Comparison of ENCODE assay signal across 8 cellular contexts in the genomic region with DNA sequence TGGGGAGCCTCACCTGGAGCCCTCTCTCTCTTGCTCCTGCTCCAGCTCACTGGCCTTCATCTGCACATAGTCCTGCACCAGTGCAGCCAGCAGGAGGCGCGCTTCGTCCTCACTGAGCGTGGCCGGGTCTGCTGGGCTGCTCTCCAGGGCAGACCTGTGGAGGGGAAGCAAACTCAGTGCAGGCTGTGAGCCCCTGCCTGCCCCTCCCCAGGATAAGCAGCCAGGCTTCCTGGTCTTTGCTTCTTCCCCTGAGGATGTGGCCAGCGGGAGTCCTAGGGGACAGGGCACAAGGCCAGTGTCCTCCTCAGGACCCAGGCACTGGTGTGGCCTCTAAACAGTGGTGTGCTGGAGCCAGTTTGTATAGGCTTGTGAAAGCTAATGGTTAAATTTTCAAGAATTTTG. TPM values are rescaled to one million over a fixed set of nuclear protein-coding genes. Genes with fewer than 3 reads are reported as not detected.
DNase-seq lines count a peak whose midpoint lies in the region; ATAC-seq and TF ChIP-seq lines count a peak whose summit lies in the region.

No MANE protein-coding gene starts in this region.

- TF ChIP-seq CTCF in AG09319 (IDR thresholded peaks at IDR 0.05; ENCODE audit: low read depth, low read length) (peak; percentile 42), endothelial cell (IDR thresholded peaks at IDR 0.05; ENCODE audit: unreplicated experiment) (peak; percentile 61), spleen (IDR thresholded peaks at IDR 0.05 in 8 of 11, conservative IDR thresholded peaks at IDR 0.05 in 3 of 11) (peak in 5 of 11 experiments; percentile 30 to 54 (median 41))

- no peak overlapping the region for H3K27ac Mint-ChIP-seq in endothelial cell (ENCODE audit: unreplicated experiment)

- no peak for DNase-seq in AG09319 (ENCODE audit: extremely low read depth, low read depth)
- DNase-seq in HT-29 (ENCODE audit: low spot score) = peak; percentile 64
- peak; percentile 67 for DNase-seq in activated CD4-positive, CD25-positive, alpha-beta regulatory T cell treated with anti-CD3 and anti-CD28 coated beads, Interleukin-2, amount 50 U/mL, for 72 hours
- DNase-seq in endothelial cell (ENCODE audit: low spot score) = peak; percentile 94
- DNase-seq in spleen = peak; percentile 79
- DNase-seq in NCI-H226 = no peak
- DNase-seq in germinal center (ENCODE audit: low spot score) = no peak

- peak; percentile 49 for ATAC-seq in GM19023 (IDR thresholded peaks at IDR 0.05; ENCODE audit: unreplicated experiment)

- H3K27ac ChIP-seq in spleen = no peak overlapping the region

- 9 to 17% (median 14%) methylated on average over 6 of the region's 6 CpGs for WGBS in spleen, 5 donors

- H3K9me3 ChIP-seq in spleen = no peaks in the 10 kb centered on the region

- peaks cover 25% of the 10 kb centered on the region for H3K4me1 Mint-ChIP-seq in endothelial cell (ENCODE audit: unreplicated experiment)

- H3K36me3 ChIP-seq in spleen = no peaks in the 10 kb centered on the region

- TF ChIP-seq POLR2A in spleen (IDR thresholded peaks at IDR 0.05) = no peak

- no peak overlapping the region for H3K4me3 Mint-ChIP-seq in endothelial cell (ENCODE audit: unreplicated experiment)

- intact Hi-C loops in spleen (cut with DNase I; ENCODE audit: low total_unique reads) = no loop called here

- H3K36me3 Mint-ChIP-seq in endothelial cell (ENCODE audit: low read depth, unreplicated experiment) = no peaks in the 10 kb centered on the region

- peaks cover 24% of the 10 kb centered on the region for H3K27me3 Mint-ChIP-seq in endothelial cell (ENCODE audit: unreplicated experiment)

- H3K4me1 ChIP-seq in spleen = peaks cover 11 to 37% (median 29%) of the 10 kb centered on the region in 6 donors

- H3K9me3 Mint-ChIP-seq in endothelial cell (ENCODE audit: unreplicated experiment) = no peaks in the 10 kb centered on the region

- H3K27me3 ChIP-seq in spleen (replicated peaks in 1 of 7) = peaks cover 2 to 83% (median 63%) of the 10 kb centered on the region in 7 donors

- no peak overlapping the region for H3K4me3 ChIP-seq in spleen

RNA-seq across cellular contexts. Expression of gene CALCA, which starts 2.2 kb away (rescaled TPM):
- total RNA-seq in HT-29 (2014; rRNA removed; shearing (Covaris generic)) = not detected in 2 replicates
- total RNA-seq in endothelial cell (ENCODE audit: unreplicated experiment) (not detected), spleen (1 to 10 TPM in 3 of 7 donors, under 1 TPM in 1, not detected in 3; 0.57 to 5.4 (median 1.4) TPM)
- 1 to 10 TPM in 1 of 3 donors, under 1 TPM in 2; 0.26 to 2.2 (median 0.42) TPM for polyA plus RNA-seq in spleen

Comparison
In these comparisons a context has a peak if more than half of its experiments do, and no peak if none do; other contexts are left out.
1. DNase-seq: peak in HT-29 (single experiment), activated CD4-positive, CD25-positive, alpha-beta regulatory T cell treated with anti-CD3 and anti-CD28 coated beads, Interleukin-2, amount 50 U/mL, for 72 hours (single experiment), endothelial cell (single experiment) and spleen (single experiment); none in AG09319 (single experiment), NCI-H226 (single experiment) and germinal center (single experiment).